In the genomic region with DNA sequence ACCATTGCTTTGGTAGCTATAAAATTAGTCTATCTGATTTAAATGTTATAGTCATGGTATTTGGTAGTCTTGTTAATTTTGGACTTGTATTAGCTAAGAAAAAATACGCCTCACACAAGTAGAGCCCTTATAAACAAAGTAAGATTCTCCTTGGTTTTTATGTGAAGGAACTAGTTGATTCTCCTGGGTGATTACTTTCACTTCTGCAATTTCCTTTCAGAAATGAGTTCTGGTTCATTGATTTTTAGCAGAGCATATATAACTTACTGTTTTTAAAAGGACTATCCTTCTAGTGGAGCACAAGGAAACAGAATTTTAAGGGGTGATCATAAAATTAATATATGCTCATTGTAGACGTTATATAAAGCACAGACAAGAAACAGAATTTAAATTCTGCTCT, we compare ENCODE assay signal across 15 cellular contexts.
DNase-seq lines count a peak whose midpoint lies in the region; ATAC-seq lines count a peak whose summit lies in the region.
"Had no signal": no experiment of that assay in that cellular context is flagged by ENCODE, and none has a peak within 500 bp of the region (broad histone marks: within the 10 kb centered on the region; RNA-seq: fewer than 3 reads in every experiment).

No MANE protein-coding gene starts in this region.

- H2AFZ ChIP-seq in Karpas-422 (ENCODE audit: low read length): no peak overlapping the region

- H3K27me3 ChIP-seq in BLaER1: no peaks in the 10 kb centered on the region
- no peaks in the 10 kb centered on the region for H3K27me3 ChIP-seq in Karpas-422 (ENCODE audit: low read length)

- no peaks in the 10 kb centered on the region for H3K9me2 ChIP-seq in Karpas-422 (replicated peaks; ENCODE audit: insufficient read depth, low read length)

- H3K79me2 ChIP-seq in Karpas-422 (ENCODE audit: low read length): no peaks in the 10 kb centered on the region

- ATAC-seq in GM19043 (IDR thresholded peaks at IDR 0.05; ENCODE audit: low read depth, unreplicated experiment): peak; percentile 70
- peak; percentile 75 for ATAC-seq in HG02759 (IDR thresholded peaks at IDR 0.05; ENCODE audit: unreplicated experiment)
- ATAC-seq: T-helper 17 cell had no signal

- H3K36me3 ChIP-seq in BLaER1 (no peaks in the 10 kb centered on the region; the same call in 1 of the 2 replicates), Karpas-422 (ENCODE audit: insufficient read depth, low read length) (no peaks in the 10 kb centered on the region)

- H3K9me3 ChIP-seq in BLaER1 (no peaks in the 10 kb centered on the region), Karpas-422 (ENCODE audit: low read length) (no peaks in the 10 kb centered on the region)

- H3K27ac ChIP-seq in BLaER1 (no peak overlapping the region), Karpas-422 (ENCODE audit: low read length) (no peak overlapping the region)
- H3K27ac ChIP-seq: skin epidermis had no signal

- peak overlapping the region; percentile 60 for H3K4me2 ChIP-seq in BLaER1
- H3K4me2 ChIP-seq in Karpas-422 (ENCODE audit: low read depth, low read length, poor library complexity, severe bottlenecking): peak overlapping the region; percentile 33

- H3K9ac ChIP-seq in BLaER1 (no peak overlapping the region), Karpas-422 (ENCODE audit: low read length) (no peak overlapping the region)

- H3K4me1 ChIP-seq in BLaER1 (peaks cover 33% of the 10 kb centered on the region), Karpas-422 (ENCODE audit: low read length) (peaks cover 13% of the 10 kb centered on the region)

- no peaks in the 10 kb centered on the region for H4K20me1 ChIP-seq in BLaER1
- no peaks in the 10 kb centered on the region for H4K20me1 ChIP-seq in Karpas-422 (ENCODE audit: insufficient read depth, low read depth, low read length)

- no peak overlapping the region for H3K4me3 ChIP-seq in BLaER1
- H3K4me3 ChIP-seq in Karpas-422 (ENCODE audit: low read length): no peak overlapping the region
- H3K4me3 ChIP-seq: skin epidermis had no signal

- DNase-seq in Karpas-422 (peak; percentile 80), NCI-H1930 (lab: John Stamatoyannopoulos, UW) (no peak), dermis blood vessel endothelial cell (no peak), islet precursor cell (no peak)
- no peak for DNase-seq in effector CD4-positive, alpha-beta T cell
- DNase-seq: activated CD8-positive, alpha-beta memory T cell treated with anti-CD3 and anti-CD28 coated beads for 24 hours; activated naive CD8-positive, alpha-beta T cell treated with anti-CD3 and anti-CD28 coated beads, Interleukin-2, amount 10 ng/mL, durations not matched to agents 7 days and 5 days; GOT3; kidney glomerular epithelial cell; NCI-H1436 treated with DMSO at 0.1 percent for 48 hours; T-helper 17 cell had no signal
